Comparison of ENCODE assay signal across 8 cellular contexts in the genomic region with DNA sequence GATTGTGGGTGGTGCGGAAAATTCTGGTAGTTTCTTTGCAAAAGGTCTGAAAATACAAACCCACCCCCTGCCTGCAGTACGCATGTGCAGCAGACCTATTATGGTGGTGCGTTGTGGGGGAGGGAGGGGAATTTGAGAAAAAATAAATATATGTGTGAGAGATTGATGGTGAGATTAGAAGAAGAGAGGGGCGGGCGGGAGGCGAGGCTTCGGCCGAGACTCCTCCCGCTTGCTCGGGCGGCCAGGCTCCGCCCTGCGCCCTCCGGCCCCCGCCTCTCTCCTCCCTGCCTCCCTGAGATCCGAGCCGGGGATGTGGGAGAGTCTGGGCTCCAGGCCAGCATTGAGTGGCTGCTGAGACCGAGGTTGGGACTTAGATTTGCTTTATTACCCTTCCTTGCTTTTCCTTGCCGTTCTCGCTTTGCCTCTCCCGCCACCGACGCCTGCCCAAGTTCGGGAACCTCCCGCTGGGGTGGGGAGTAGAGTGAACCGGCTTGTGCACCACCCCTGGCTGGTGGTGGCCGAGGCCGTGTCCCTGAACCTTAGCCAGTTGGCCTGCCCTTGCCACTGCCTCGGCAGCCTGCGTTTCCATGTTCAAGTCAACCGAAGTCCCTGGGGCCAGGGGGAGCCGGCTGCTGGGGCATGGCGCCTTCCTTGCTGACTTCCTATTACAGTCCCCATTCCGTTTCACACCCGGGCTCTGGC. TPM values are rescaled to one million over a fixed set of nuclear protein-coding genes. Genes with fewer than 3 reads are reported as not detected.
DNase-seq lines count a peak whose midpoint lies in the region; ATAC-seq and TF ChIP-seq lines count a peak whose summit lies in the region.

No MANE protein-coding gene starts in this region.

- WGBS in liver, result 1% methylated on average over 35 of the region's 35 CpGs

- peak overlapping the region in 1 of 2 donors; percentile 78 for H3K9ac ChIP-seq in liver (ENCODE audit: low read depth in 1 of 2, low read length in 2 of 2)

- H3K9me3 ChIP-seq in liver (ENCODE audit: control insufficient read depth in 4 of 4, low read length in 3 of 4), result no peaks in the 10 kb centered on the region

- H3K27me3 ChIP-seq in liver (ENCODE audit: control insufficient read depth in 4 of 4, insufficient read depth in 4 of 4, low read length in 3 of 4), result no peaks in the 10 kb centered on the region

- no peaks in the 10 kb centered on the region for H3K36me3 ChIP-seq in liver (ENCODE audit: control insufficient read depth in 4 of 4, insufficient read depth in 3 of 4, low read depth in 1 of 4, low read length in 3 of 4)

- H3K4me3 ChIP-seq in GM08714 (ENCODE audit: low read length) (peak overlapping the region; percentile 85), liver (ENCODE audit: low read depth in 1 of 3, low read length in 3 of 3) (peak overlapping the region; percentile 29 to 59 (median 32))

- no peak for TF ChIP-seq RAD21 in liver (IDR thresholded peaks at IDR 0.05)

- peak; percentile 46 for ATAC-seq in HG03342 (IDR thresholded peaks at IDR 0.05; ENCODE audit: unreplicated experiment)
- no peak for ATAC-seq in GM21619 (IDR thresholded peaks at IDR 0.05; ENCODE audit: unreplicated experiment)

- no peak for TF ChIP-seq CTCF in liver (IDR thresholded peaks at IDR 0.05; ENCODE audit: low read depth, low read length, missing input control)

- peaks cover 9 to 46% (median 42%) of the 10 kb centered on the region in 4 donors for H3K4me1 ChIP-seq in liver (ENCODE audit: control insufficient read depth in 4 of 4, insufficient read depth in 4 of 4, low read length in 3 of 4)

- DNase-seq in NCI-H524 (lab: John Stamatoyannopoulos, UW) (peak; percentile 80 to 84), dermis microvascular lymphatic vessel endothelial cell (ENCODE audit: low read depth in 2 of 2) (peak; percentile 82 to 97)
- peak; percentile 83 for DNase-seq in activated CD4-positive, alpha-beta T cell treated with anti-CD3 and anti-CD28 coated beads, Interleukin-2, amount 50 U/mL, for 1 hour
- peak; percentile 89 for DNase-seq in stimulated activated CD4-positive, alpha-beta T cell treated with anti-CD3 and anti-CD28 coated beads, Interleukin-2, amount 100 ng/mL, for 4 hours (ENCODE audit: low read depth)

- H3K27ac ChIP-seq in liver (ENCODE audit: low read depth in 1 of 2, low read length in 2 of 2), result peak overlapping the region; percentile 72 to 89

TF ChIP-seq in liver, 16 proteins besides CTCF, POLR2A, EP300 and RAD21:
- TF ChIP-seq TAF1 (conservative IDR thresholded peaks at IDR 0.05) (no peak), GABPA (IDR thresholded peaks at IDR 0.05 in 1 of 2, conservative IDR thresholded peaks at IDR 0.05 in 1 of 2) (no peak), JUND (IDR thresholded peaks at IDR 0.05) (peak in 1 of 2 donors; percentile 35), HNF4A (conservative IDR thresholded peaks at IDR 0.05) (peak in 1 of 2 donors; percentile 80), YY1 (IDR thresholded peaks at IDR 0.05) (peak; percentile 59), SP1 (IDR thresholded peaks at IDR 0.05) (peak; percentile 84), RXRA (IDR thresholded peaks at IDR 0.05) (peak; percentile 73 to 81), FOXA2 (IDR thresholded peaks at IDR 0.05) (no peak)
- TF ChIP-seq, protein P1, sequence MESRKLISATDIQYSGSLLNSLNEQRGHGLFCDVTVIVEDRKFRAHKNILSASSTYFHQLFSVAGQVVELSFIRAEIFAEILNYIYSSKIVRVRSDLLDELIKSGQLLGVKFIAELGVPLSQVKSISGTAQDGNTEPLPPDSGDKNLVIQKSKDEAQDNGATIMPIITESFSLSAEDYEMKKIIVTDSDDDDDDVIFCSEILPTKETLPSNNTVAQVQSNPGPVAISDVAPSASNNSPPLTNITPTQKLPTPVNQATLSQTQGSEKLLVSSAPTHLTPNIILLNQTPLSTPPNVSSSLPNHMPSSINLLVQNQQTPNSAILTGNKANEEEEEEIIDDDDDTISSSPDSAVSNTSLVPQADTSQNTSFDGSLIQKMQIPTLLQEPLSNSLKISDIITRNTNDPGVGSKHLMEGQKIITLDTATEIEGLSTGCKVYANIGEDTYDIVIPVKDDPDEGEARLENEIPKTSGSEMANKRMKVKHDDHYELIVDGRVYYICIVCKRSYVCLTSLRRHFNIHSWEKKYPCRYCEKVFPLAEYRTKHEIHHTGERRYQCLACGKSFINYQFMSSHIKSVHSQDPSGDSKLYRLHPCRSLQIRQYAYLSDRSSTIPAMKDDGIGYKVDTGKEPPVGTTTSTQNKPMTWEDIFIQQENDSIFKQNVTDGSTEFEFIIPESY (IDR thresholded peaks at IDR 0.05), result no peak
- TF ChIP-seq, protein P2, sequence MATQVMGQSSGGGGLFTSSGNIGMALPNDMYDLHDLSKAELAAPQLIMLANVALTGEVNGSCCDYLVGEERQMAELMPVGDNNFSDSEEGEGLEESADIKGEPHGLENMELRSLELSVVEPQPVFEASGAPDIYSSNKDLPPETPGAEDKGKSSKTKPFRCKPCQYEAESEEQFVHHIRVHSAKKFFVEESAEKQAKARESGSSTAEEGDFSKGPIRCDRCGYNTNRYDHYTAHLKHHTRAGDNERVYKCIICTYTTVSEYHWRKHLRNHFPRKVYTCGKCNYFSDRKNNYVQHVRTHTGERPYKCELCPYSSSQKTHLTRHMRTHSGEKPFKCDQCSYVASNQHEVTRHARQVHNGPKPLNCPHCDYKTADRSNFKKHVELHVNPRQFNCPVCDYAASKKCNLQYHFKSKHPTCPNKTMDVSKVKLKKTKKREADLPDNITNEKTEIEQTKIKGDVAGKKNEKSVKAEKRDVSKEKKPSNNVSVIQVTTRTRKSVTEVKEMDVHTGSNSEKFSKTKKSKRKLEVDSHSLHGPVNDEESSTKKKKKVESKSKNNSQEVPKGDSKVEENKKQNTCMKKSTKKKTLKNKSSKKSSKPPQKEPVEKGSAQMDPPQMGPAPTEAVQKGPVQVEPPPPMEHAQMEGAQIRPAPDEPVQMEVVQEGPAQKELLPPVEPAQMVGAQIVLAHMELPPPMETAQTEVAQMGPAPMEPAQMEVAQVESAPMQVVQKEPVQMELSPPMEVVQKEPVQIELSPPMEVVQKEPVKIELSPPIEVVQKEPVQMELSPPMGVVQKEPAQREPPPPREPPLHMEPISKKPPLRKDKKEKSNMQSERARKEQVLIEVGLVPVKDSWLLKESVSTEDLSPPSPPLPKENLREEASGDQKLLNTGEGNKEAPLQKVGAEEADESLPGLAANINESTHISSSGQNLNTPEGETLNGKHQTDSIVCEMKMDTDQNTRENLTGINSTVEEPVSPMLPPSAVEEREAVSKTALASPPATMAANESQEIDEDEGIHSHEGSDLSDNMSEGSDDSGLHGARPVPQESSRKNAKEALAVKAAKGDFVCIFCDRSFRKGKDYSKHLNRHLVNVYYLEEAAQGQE (IDR thresholded peaks at IDR 0.05), result peak; percentile 46
- TF ChIP-seq, protein P3, sequence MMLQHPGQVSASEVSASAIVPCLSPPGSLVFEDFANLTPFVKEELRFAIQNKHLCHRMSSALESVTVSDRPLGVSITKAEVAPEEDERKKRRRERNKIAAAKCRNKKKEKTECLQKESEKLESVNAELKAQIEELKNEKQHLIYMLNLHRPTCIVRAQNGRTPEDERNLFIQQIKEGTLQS (IDR thresholded peaks at IDR 0.05), result no peak

RNA-seq across cellular contexts. Expression of gene CHD3, which starts 1.0 kb away (rescaled TPM):
- 57.8 and 60.2 TPM in 2 replicates for total RNA-seq in dermis microvascular lymphatic vessel endothelial cell
- total RNA-seq in liver, result 10 to 100 TPM; 11.0 to 14.4 TPM
- polyA plus RNA-seq in liver, result 1 to 10 TPM; 1.9 to 3.4 TPM

RNA-seq across cellular contexts. Expression of gene RNF227, which starts 28.5 kb away (rescaled TPM):
- 0.51 and 0.76 TPM in 2 replicates for total RNA-seq in dermis microvascular lymphatic vessel endothelial cell
- 1 to 10 TPM in 1 of 2 donors, under 1 TPM in 1; 0.33 to 1.4 TPM for total RNA-seq in liver
- polyA plus RNA-seq in liver, result under 1 TPM; 0.17 to 0.31 TPM

RNA-seq across cellular contexts. Expression of gene CYB5D1, which starts 29.8 kb away (rescaled TPM):
- total RNA-seq in dermis microvascular lymphatic vessel endothelial cell, result 5.6 and 6.0 TPM in 2 replicates
- 10 to 100 TPM in 1 of 2 donors, 1 to 10 TPM in 1; 4.4 to 12.0 TPM for total RNA-seq in liver
- 1 to 10 TPM; 2.5 to 8.8 TPM for polyA plus RNA-seq in liver

RNA-seq across cellular contexts. Expression of gene NAA38, which starts 30.3 kb away (rescaled TPM):
- total RNA-seq in dermis microvascular lymphatic vessel endothelial cell (84.6 and 171 TPM in 2 replicates), liver (10 to 100 TPM; 24.3 to 72.0 TPM)
- 100 to 1,000 TPM in 1 of 2 donors, 10 to 100 TPM in 1; 41.6 to 118 TPM for polyA plus RNA-seq in liver

RNA-seq across cellular contexts. Expression of gene TMEM88, which starts 32.8 kb away (rescaled TPM):
- total RNA-seq in dermis microvascular lymphatic vessel endothelial cell, result 11.6 and 17.2 TPM in 2 replicates
- 1 to 10 TPM in 1 of 2 donors, under 1 TPM in 1; 0.65 to 4.0 TPM for total RNA-seq in liver
- 1 to 10 TPM; 3.3 to 4.6 TPM for polyA plus RNA-seq in liver
